1 cellular context compared by ENCODE assay signal in the genomic region with DNA sequence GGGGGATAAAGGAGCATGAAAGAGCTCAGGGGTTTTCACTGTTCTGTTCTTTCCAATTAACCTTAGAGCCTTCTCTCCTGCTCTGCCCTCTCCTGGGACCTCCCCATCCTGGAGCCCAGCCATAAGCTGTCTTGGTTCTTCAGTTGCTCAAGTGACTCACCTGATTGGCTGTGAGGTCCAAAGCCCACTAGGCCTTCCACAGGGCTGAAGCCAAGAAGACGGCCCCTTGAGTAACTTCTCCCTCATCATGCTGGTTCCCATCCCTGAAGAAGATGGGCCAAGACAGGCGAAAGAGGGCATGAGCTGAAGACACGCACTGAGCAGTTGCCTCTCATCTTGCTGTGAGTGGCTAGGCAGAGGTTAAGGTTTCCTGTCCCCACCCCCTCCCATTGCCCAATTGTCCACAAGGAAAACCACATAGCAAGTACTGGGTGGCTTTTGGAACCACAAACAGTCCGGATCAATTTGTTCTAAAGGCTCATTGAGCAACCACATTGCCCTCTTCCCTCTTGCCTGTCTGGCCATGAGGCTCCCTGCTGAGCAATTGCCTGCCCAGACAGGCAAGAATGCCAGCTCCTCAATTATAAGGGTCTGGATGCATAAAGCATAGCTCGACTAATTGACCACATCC.
A peak's percentile ranks its signal among the peaks of the same experiment; 100 is the strongest.
TF ChIP-seq lines count a peak whose summit lies in the region.

No MANE protein-coding gene starts in this region.

TF ChIP-seq in HepG2, 621 proteins besides CTCF, POLR2A, EP300 and RAD21 (continued from another document):
- TF ChIP-seq ZNF407 (CRISPR knock-in tag; IDR thresholded peaks at IDR 0.05; ENCODE audit: not compliant biosample characterization) (peak; percentile 86), EHMT2 (IDR thresholded peaks at IDR 0.05; ENCODE audit: borderline replicate concordance, low read depth, low read length) (no peak; the same call in 1 of the 2 replicates)
